8 cellular contexts compared by ENCODE assay signal in genomic region chr2:103179800-103180199, GRCh38.
"Had no signal": no experiment of that assay in that cellular context is flagged by ENCODE, and none has a peak within 500 bp of the region (broad histone marks: within the 10 kb centered on the region; RNA-seq: fewer than 3 reads in every experiment).

No MANE protein-coding gene starts in this region.

- DNase-seq: activated CD4-positive, alpha-beta T cell treated with anti-CD3 and anti-CD28 coated beads, Interleukin-2, amount 50 U/mL, for 4 hours; activated naive CD8-positive, alpha-beta T cell treated with anti-CD3 and anti-CD28 coated beads, Interleukin-2, amount 10 ng/mL, durations not matched to agents 7 days and 5 days; aorta; effector CD8-positive, alpha-beta T cell; gastrocnemius medialis; mesendoderm had no signal

- ATAC-seq: esophagus mucosa; gastrocnemius medialis; natural killer cell treated with Interleukin-12 subunit alpha and Interleukin-12 subunit beta and Interleukin-15 and Interleukin-18, amount 100 ng/mL, for 72 hours had no signal
